Comparison of ENCODE assay signal across 9 cellular contexts in genomic region chr17:48647103-48647963, GRCh38. TPM values are rescaled to one million over a fixed set of nuclear protein-coding genes. Genes with fewer than 3 reads are reported as not detected.
DNase-seq lines count a peak whose midpoint lies in the region; FAIRE-seq and TF ChIP-seq lines count a peak whose summit lies in the region.
"Had no signal": no experiment of that assay in that cellular context is flagged by ENCODE, and none has a peak within 500 bp of the region (broad histone marks: within the 10 kb centered on the region; RNA-seq: fewer than 3 reads in every experiment).

No MANE protein-coding gene starts in this region.

- BruUV-seq in Calu3 (replicated peaks; lab: Mats Ljungman, UMichigan), result no TSS peak

- peak overlapping the region; percentile 78; the same call in 1 of the 2 replicates for H2AFZ ChIP-seq in Karpas-422 (ENCODE audit: low read length)
- H2AFZ ChIP-seq in neural cell (ENCODE audit: low read depth, low read length), result no peak overlapping the region

- no peaks in the 10 kb centered on the region for H3K9me2 ChIP-seq in Karpas-422 (replicated peaks; ENCODE audit: insufficient read depth, low read length)
- no peaks in the 10 kb centered on the region for H3K9me2 ChIP-seq in neural cell (ENCODE audit: insufficient read depth, low read length)

- H3K4me1 ChIP-seq in Karpas-422 (ENCODE audit: low read length), result no peaks in the 10 kb centered on the region

- H3K9ac ChIP-seq in Karpas-422 (ENCODE audit: low read length) (peak overlapping the region; percentile 41), neural cell (ENCODE audit: low read length) (no peak overlapping the region)

- DNase-seq in Calu3 (peak; percentile 63), Karpas-422 (no peak), coronary artery (ENCODE audit: low spot score) (no peak), GM12891 (ENCODE audit: insufficient read length, low spot score) (no peak), ureter (ENCODE audit: low spot score) (no peak), lower leg skin (ENCODE audit: low spot score in 2 of 2) (no peak)
- no peak for DNase-seq in effector CD4-positive, alpha-beta T cell

- H3K36me3 ChIP-seq in Karpas-422 (ENCODE audit: insufficient read depth, low read length) (no peaks in the 10 kb centered on the region), neural cell (ENCODE audit: insufficient read depth, low read length) (no peaks in the 10 kb centered on the region)
- H3K36me3 ChIP-seq: neutrophil had no signal

- peak overlapping the region; percentile 93 for H3K4me3 Mint-ChIP-seq in Calu3 (ENCODE audit: low read depth, unreplicated experiment)

- no peaks in the 10 kb centered on the region for H3K9me3 Mint-ChIP-seq in Calu3 (ENCODE audit: low read depth, unreplicated experiment)

- H3K4me3 ChIP-seq in Karpas-422 (ENCODE audit: low read length), result peak overlapping the region; percentile 50; the same call in 1 of the 2 replicates
- H3K4me3 ChIP-seq in coronary artery, result peak overlapping the region; percentile 68
- H3K4me3 ChIP-seq in neural cell (ENCODE audit: low read length), result no peak overlapping the region
- H3K4me3 ChIP-seq in lower leg skin (ENCODE audit: low read depth, poor library complexity, severe bottlenecking), result no peak overlapping the region

- peak overlapping the region; percentile 54 for H3K4me2 ChIP-seq in Karpas-422 (ENCODE audit: low read depth, low read length, poor library complexity, severe bottlenecking)
- H3K4me2 ChIP-seq in neural cell (ENCODE audit: low read length), result no peak overlapping the region

- peak overlapping the region; percentile 83 for H3K27ac Mint-ChIP-seq in Calu3 (ENCODE audit: unreplicated experiment)

- H3K79me2 ChIP-seq in Karpas-422 (ENCODE audit: low read length), result no peaks in the 10 kb centered on the region
- H3K79me2 ChIP-seq in neural cell (replicated peaks; ENCODE audit: insufficient read depth, low read length), result no peaks in the 10 kb centered on the region

- peaks cover 36% of the 10 kb centered on the region for H3K36me3 Mint-ChIP-seq in Calu3 (ENCODE audit: insufficient read depth, unreplicated experiment)

- H3K27ac ChIP-seq in Karpas-422 (ENCODE audit: low read length), result no peak overlapping the region
- no peak overlapping the region for H3K27ac ChIP-seq in coronary artery
- no peak overlapping the region for H3K27ac ChIP-seq in neural cell (ENCODE audit: low read length)
- H3K27ac ChIP-seq: neutrophil had no signal

- no peaks in the 10 kb centered on the region for H3F3A ChIP-seq in neural cell (ENCODE audit: insufficient read depth, low read length, poor library complexity, severe bottlenecking)

- no peak for TF ChIP-seq EP300 in neural cell (conservative IDR thresholded peaks at IDR 0.05; ENCODE audit: poor library complexity, severe bottlenecking)

- H3K4me1 Mint-ChIP-seq in Calu3 (ENCODE audit: low read depth, unreplicated experiment), result peaks cover 11% of the 10 kb centered on the region

- 2% methylated on average over 30 of the region's 30 CpGs for WGBS in lower leg skin, 2 donors

- no peak for TF ChIP-seq CTCF in Calu3 (IDR thresholded peaks at IDR 0.05; ENCODE audit: unreplicated experiment)
- no peak for TF ChIP-seq CTCF in coronary artery (IDR thresholded peaks at IDR 0.05)
- no peak for TF ChIP-seq CTCF in neural cell (IDR thresholded peaks at IDR 0.05; ENCODE audit: poor library complexity, severe bottlenecking)
- no peak for TF ChIP-seq CTCF in lower leg skin (IDR thresholded peaks at IDR 0.05)

- intact Hi-C loops in Calu3 (cut with micrococcal nuclease; ENCODE audit: unreplicated experiment), result no loop called here
- intact Hi-C loops in lower leg skin (cut with DNase I; ENCODE audit: low total_unique reads), result no loop called here

- H4K20me1 ChIP-seq in Karpas-422 (ENCODE audit: insufficient read depth, low read depth, low read length) (no peaks in the 10 kb centered on the region), neural cell (ENCODE audit: insufficient read depth) (no peaks in the 10 kb centered on the region)

- no peak for TF ChIP-seq RAD21 in neural cell (conservative IDR thresholded peaks at IDR 0.05)

- TF ChIP-seq POLR2A in GM12891 (IDR thresholded peaks at IDR 0.05; ENCODE audit: low read depth, low read length), result no peak
- TF ChIP-seq POLR2A in lower leg skin (IDR thresholded peaks at IDR 0.05), result no peak

- H3K9me3 ChIP-seq in Karpas-422 (ENCODE audit: low read length) (no peaks in the 10 kb centered on the region), neural cell (ENCODE audit: low read length) (peaks cover 4% of the 10 kb centered on the region)
- H3K9me3 ChIP-seq: neutrophil had no signal

- CTCF ChIA-PET in Calu3 (lab: Charles Lee), result no interaction called here

- no peaks in the 10 kb centered on the region for H3K27me3 Mint-ChIP-seq in Calu3 (ENCODE audit: unreplicated experiment)

- FAIRE-seq in GM12891 (lab: Jason Lieb, UNC), result no peak

- H3K27me3 ChIP-seq in Karpas-422 (ENCODE audit: low read length), result no peaks in the 10 kb centered on the region
- H3K27me3 ChIP-seq in neural cell (ENCODE audit: insufficient read depth, low read depth, low read length), result peaks cover 86% of the 10 kb centered on the region

TF ChIP-seq in neural cell, 6 proteins besides CTCF, POLR2A, EP300 and RAD21:
- TF ChIP-seq EZH2 (IDR thresholded peaks at IDR 0.05; ENCODE audit: borderline replicate concordance, insufficient read depth, low read length, poor library complexity, severe bottlenecking) (peak; percentile 48), MXI1 (conservative IDR thresholded peaks at IDR 0.05; ENCODE audit: poor library complexity, severe bottlenecking) (no peak), TAF1 (IDR thresholded peaks at IDR 0.05; ENCODE audit: low read depth) (no peak), POLR2AphosphoS5 (IDR thresholded peaks at IDR 0.05) (no peak)
TF ChIP-seq in neural cell: peak in this region for 1.

TF ChIP-seq in GM12891, 5 proteins besides CTCF, POLR2A, EP300 and RAD21:
- TF ChIP-seq PAX5 (IDR thresholded peaks at IDR 0.05; ENCODE audit: insufficient read depth, low read length, severe bottlenecking), result no peak
- TF ChIP-seq POU2F2 (IDR thresholded peaks at IDR 0.05; ENCODE audit: low read depth, low read length), result no peak
- no peak for TF ChIP-seq SPI1 (IDR thresholded peaks at IDR 0.05; ENCODE audit: low read depth, low read length)
- no peak for TF ChIP-seq TAF1 (IDR thresholded peaks at IDR 0.05; ENCODE audit: low read depth, low read length)
- TF ChIP-seq POLR2AphosphoS5 (IDR thresholded peaks at IDR 0.05; ENCODE audit: low read depth, low read length), result no peak

RNA-seq across cellular contexts. Expression of gene HOXB9, which starts 21.2 kb away (rescaled TPM):
- total RNA-seq in Calu3 (2022) (26.0 and 27.8 TPM in 2 replicates), ureter (33.2 TPM), lower leg skin (under 1 TPM in 2 of 4 donors, not detected in 2; 0.07 to 0.29 TPM)
- total RNA-seq in Karpas-422 (2014; rRNA removed; shearing (Covaris generic); ENCODE audit: low replicate concordance), result 0.82 and 3.1 TPM in 2 replicates
- not detected in 2 replicates for polyA plus RNA-seq in neural cell
- polyA minus RNA-seq in neural cell, result not detected in 2 replicates
- 0.14 TPM for polyA plus RNA-seq in GM12891 (2012; ENCODE audit: low read depth, missing spikeins)

RNA-seq across cellular contexts. Expression of gene HOXB8, which starts 32.2 kb away (rescaled TPM):
- total RNA-seq in Calu3 (2022) (28.2 and 30.9 TPM in 2 replicates), ureter (56.2 TPM), lower leg skin (1 to 10 TPM in 1 of 4 donors, not detected in 3; 1.4 TPM)
- 4.2 TPM in 1 of 2 replicates, not detected in the other for total RNA-seq in Karpas-422 (2014; rRNA removed; shearing (Covaris generic); ENCODE audit: low replicate concordance)
- polyA plus RNA-seq in neural cell, result not detected in 2 replicates
- polyA minus RNA-seq in neural cell, result not detected in 2 replicates
- polyA plus RNA-seq in GM12891 (2012; ENCODE audit: low read depth, missing spikeins), result not detected

RNA-seq across cellular contexts. Expression of gene HOXB7, which starts 36.5 kb away (rescaled TPM):
- total RNA-seq in Calu3 (2022) (30.2 and 31.3 TPM in 2 replicates), ureter (28.9 TPM), lower leg skin (10 to 100 TPM in 1 of 4 donors, 1 to 10 TPM in 3; 1.3 to 11.5 (median 5.3) TPM)
- total RNA-seq in Karpas-422 (2014; rRNA removed; shearing (Covaris generic); ENCODE audit: low replicate concordance), result 9.7 and 12.1 TPM in 2 replicates
- not detected in 2 replicates for polyA plus RNA-seq in neural cell
- not detected in 2 replicates for polyA minus RNA-seq in neural cell
- 2.3 TPM for polyA plus RNA-seq in GM12891 (2012; ENCODE audit: low read depth, missing spikeins)

RNA-seq across cellular contexts. Expression of gene HOXB6, which starts 42.5 kb away (rescaled TPM):
- total RNA-seq in Calu3 (2022) (140 and 144 TPM in 2 replicates), ureter (111 TPM), lower leg skin (1 to 10 TPM in 1 of 4 donors, under 1 TPM in 3; 0.27 to 4.6 (median 0.45) TPM)
- total RNA-seq in Karpas-422 (2014; rRNA removed; shearing (Covaris generic); ENCODE audit: low replicate concordance), result 0.48 and 0.65 TPM in 2 replicates
- not detected in 2 replicates for polyA plus RNA-seq in neural cell
- not detected in 2 replicates for polyA minus RNA-seq in neural cell
- 0.12 TPM for polyA plus RNA-seq in GM12891 (2012; ENCODE audit: low read depth, missing spikeins)

RNA-seq across cellular contexts. Expression of gene HOXB5, which starts 53.8 kb away (rescaled TPM):
- total RNA-seq in Calu3 (2022) (47.2 and 48.5 TPM in 2 replicates), ureter (30.1 TPM), lower leg skin (under 1 TPM in 2 of 4 donors, not detected in 2; 0.15 to 0.55 TPM)
- not detected in 2 replicates for total RNA-seq in Karpas-422 (2014; rRNA removed; shearing (Covaris generic); ENCODE audit: low replicate concordance)
- polyA plus RNA-seq in neural cell, result not detected in 2 replicates
- not detected in 2 replicates for polyA minus RNA-seq in neural cell
- polyA plus RNA-seq in GM12891 (2012; ENCODE audit: low read depth, missing spikeins), result not detected

Comparison
In these comparisons a context has a peak if more than half of its experiments do, and no peak if none do; other contexts are left out.
1. H3K4me3 ChIP-seq: peak in Karpas-422 (single experiment) and coronary artery (single experiment); none in neural cell (single experiment) and lower leg skin (single experiment).